ENCODE assay signal across 1 cellular context in the genomic region with DNA sequence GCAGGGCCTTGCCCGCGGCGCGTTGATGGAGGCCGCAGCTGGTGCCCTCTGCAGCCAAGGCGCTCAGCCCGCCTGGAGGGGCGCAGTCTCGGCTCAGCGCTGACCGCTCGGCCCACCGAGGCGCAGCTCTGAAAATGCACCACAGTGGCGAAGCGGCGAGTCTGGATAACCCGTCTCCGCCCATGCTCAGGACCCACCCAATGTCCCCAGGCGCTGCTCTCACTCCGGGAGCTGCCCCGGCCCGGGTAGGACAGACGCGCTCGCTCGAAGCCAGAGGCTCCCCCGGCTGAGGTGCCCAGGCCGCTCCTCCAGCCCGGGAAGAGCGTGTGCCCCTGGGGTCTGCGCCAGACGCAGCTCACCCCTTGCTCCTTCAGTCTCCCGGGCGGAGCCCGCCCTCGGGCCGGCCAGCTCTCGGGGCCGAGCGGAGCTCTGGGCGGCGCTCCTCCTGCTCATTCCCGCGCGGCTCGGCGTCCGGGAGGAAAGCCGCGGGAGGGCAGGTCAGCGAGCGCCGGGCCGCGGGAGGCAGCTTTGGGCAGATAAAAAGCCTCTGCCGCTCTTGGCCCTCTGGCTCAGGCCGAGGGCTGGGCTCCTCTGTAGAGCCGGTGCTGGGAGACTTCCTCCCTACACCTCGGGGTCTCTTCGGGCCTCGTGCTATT.
TF ChIP-seq lines count a peak whose summit lies in the region.

No MANE protein-coding gene starts in this region.

TF ChIP-seq in SK-N-SH, 30 proteins besides CTCF, POLR2A, EP300 and RAD21 (continued from another document):
- TF ChIP-seq, protein P1, sequence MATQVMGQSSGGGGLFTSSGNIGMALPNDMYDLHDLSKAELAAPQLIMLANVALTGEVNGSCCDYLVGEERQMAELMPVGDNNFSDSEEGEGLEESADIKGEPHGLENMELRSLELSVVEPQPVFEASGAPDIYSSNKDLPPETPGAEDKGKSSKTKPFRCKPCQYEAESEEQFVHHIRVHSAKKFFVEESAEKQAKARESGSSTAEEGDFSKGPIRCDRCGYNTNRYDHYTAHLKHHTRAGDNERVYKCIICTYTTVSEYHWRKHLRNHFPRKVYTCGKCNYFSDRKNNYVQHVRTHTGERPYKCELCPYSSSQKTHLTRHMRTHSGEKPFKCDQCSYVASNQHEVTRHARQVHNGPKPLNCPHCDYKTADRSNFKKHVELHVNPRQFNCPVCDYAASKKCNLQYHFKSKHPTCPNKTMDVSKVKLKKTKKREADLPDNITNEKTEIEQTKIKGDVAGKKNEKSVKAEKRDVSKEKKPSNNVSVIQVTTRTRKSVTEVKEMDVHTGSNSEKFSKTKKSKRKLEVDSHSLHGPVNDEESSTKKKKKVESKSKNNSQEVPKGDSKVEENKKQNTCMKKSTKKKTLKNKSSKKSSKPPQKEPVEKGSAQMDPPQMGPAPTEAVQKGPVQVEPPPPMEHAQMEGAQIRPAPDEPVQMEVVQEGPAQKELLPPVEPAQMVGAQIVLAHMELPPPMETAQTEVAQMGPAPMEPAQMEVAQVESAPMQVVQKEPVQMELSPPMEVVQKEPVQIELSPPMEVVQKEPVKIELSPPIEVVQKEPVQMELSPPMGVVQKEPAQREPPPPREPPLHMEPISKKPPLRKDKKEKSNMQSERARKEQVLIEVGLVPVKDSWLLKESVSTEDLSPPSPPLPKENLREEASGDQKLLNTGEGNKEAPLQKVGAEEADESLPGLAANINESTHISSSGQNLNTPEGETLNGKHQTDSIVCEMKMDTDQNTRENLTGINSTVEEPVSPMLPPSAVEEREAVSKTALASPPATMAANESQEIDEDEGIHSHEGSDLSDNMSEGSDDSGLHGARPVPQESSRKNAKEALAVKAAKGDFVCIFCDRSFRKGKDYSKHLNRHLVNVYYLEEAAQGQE (IDR thresholded peaks at IDR 0.05; ENCODE audit: low read depth, low read length) = no peak
- TF ChIP-seq, protein P2, sequence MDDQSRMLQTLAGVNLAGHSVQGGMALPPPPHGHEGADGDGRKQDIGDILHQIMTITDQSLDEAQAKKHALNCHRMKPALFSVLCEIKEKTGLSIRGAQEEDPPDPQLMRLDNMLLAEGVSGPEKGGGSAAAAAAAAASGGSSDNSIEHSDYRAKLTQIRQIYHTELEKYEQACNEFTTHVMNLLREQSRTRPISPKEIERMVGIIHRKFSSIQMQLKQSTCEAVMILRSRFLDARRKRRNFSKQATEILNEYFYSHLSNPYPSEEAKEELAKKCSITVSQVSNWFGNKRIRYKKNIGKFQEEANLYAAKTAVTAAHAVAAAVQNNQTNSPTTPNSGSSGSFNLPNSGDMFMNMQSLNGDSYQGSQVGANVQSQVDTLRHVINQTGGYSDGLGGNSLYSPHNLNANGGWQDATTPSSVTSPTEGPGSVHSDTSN (IDR thresholded peaks at IDR 0.05) = no peak
- TF ChIP-seq FOXJ3 (CRISPR knock-in tag; IDR thresholded peaks at IDR 0.05) = 0 out of 2 replicates have a peak, but pooled peaks have one; percentile 26
